ENCODE assay signal across 35 cellular contexts in genomic region chr21:44805859-44806258, GRCh38.
"Had no signal": no experiment of that assay in that cellular context is flagged by ENCODE, and none has a peak within 500 bp of the region (broad histone marks: within the 10 kb centered on the region; RNA-seq: fewer than 3 reads in every experiment).

No MANE protein-coding gene starts in this region.

- FAIRE-seq: astrocyte, bronchial epithelial cell had no signal

- H3K27ac ChIP-seq: brain microvascular endothelial cell, coronary artery, dorsolateral prefrontal cortex, epithelial cell of prostate, esophagus squamous epithelium, gastroesophageal sphincter, heart right ventricle, hepatocyte had no signal

- H3K27me3 ChIP-seq: brain microvascular endothelial cell, dorsolateral prefrontal cortex, esophagus squamous epithelium, gastroesophageal sphincter, heart right ventricle, hepatocyte had no signal

- DNase-seq: activated CD4-positive, alpha-beta memory T cell treated with anti-CD3 and anti-CD28 coated beads for 36 hours; activated CD4-positive, alpha-beta T cell treated with anti-CD3 and anti-CD28 coated beads for 36 hours; activated CD4-positive, alpha-beta T cell treated with anti-CD3 and anti-CD28 coated beads, Interleukin-2, amount 10 ng/mL, durations not matched to agents 24 days and 14 days; activated CD4-positive, CD25-positive, alpha-beta regulatory T cell; activated CD4-positive, CD25-positive, alpha-beta regulatory T cell treated with anti-CD3 and anti-CD28 coated beads, Interleukin-2, amount 50 U/mL, for 72 hours; activated CD8-positive, alpha-beta memory T cell treated with anti-CD3 and anti-CD28 coated beads, Interleukin-2, amount 10 ng/mL, durations not matched to agents 7 days and 5 days; activated CD8-positive, alpha-beta memory T cell treated with anti-CD3 and anti-CD28 coated beads, Interleukin-2, amount 50 U/mL, for 4 hours; activated CD8-positive, alpha-beta T cell treated with anti-CD3 and anti-CD28 coated beads, Interleukin-2, amount 10 ng/mL, durations not matched to agents 7 days and 5 days; activated effector memory CD4-positive, alpha-beta T cell treated with anti-CD3 and anti-CD28 coated beads, Interleukin-2, amount 50 U/mL, for 16 hours; activated naive CD4-positive, alpha-beta T cell treated with anti-CD3 and anti-CD28 coated beads for 36 hours; activated naive CD8-positive, alpha-beta T cell treated with anti-CD3 and anti-CD28 coated beads, Interleukin-2, amount 10 ng/mL, durations not matched to agents 7 days and 5 days; activated T-cell treated with anti-CD3 and anti-CD28 coated beads, Interleukin-2, amount 50 U/mL, for 1 hour; activated T-cell treated with anti-CD3 and anti-CD28 coated beads, Interleukin-2, amount 50 U/mL, for 48 hours; amniotic stem cell; anterior cingulate cortex; brain microvascular endothelial cell; dorsolateral prefrontal cortex; effector memory CD4-positive, alpha-beta T cell; endodermal cell; esophagus squamous epithelium; foreskin melanocyte; heart right ventricle; T1000 had no signal

- ATAC-seq: activated CD4-positive, alpha-beta T cell treated with anti-CD3 and anti-CD28 coated beads for 36 hours; activated CD8-positive, alpha-beta memory T cell treated with anti-CD3 and anti-CD28 coated beads, Interleukin-2, amount 10 ng/mL, durations not matched to agents 7 days and 5 days; activated CD8-positive, alpha-beta T cell treated with anti-CD3 and anti-CD28 coated beads, Interleukin-2, amount 10 ng/mL, durations not matched to agents 7 days and 5 days; gastroesophageal sphincter; heart right ventricle had no signal

- H3K9me3 Mint-ChIP-seq: activated CD4-positive, alpha-beta memory T cell treated with anti-CD3 and anti-CD28 coated beads for 36 hours; activated CD4-positive, alpha-beta T cell treated with anti-CD3 and anti-CD28 coated beads, Interleukin-2, amount 10 ng/mL, durations not matched to agents 24 days and 14 days; activated naive CD4-positive, alpha-beta T cell treated with anti-CD3 and anti-CD28 coated beads for 36 hours; activated naive CD4-positive, alpha-beta T cell treated with anti-CD3 and anti-CD28 coated beads, Interleukin-2, amount 50 U/mL, for 24 hours; activated naive CD8-positive, alpha-beta T cell treated with anti-CD3 and anti-CD28 coated beads, Interleukin-2, amount 10 ng/mL, durations not matched to agents 7 days and 5 days; activated T-helper 1 cell treated with anti-CD3 and anti-CD28 coated beads, Interleukin-12 subunit alpha, Interleukin-12 subunit beta, Interleukin-2, Interleukin-4 antibody, amounts not matched to agents 30 ng/mL and 10 ng/mL and 1 ng/mL, durations not matched to agents 14 hours and 24 hours and 36 hours; activated T-helper 2 cell treated with anti-CD3 and anti-CD28 coated beads, Interferon-gamma antibody, Interleukin-2, Interleukin-4, amounts not matched to agents 10 μg/mL and 5 μg/mL and 100 μg/mL, durations not matched to agents 14 hours and 24 hours and 36 hours; central memory CD8-positive, alpha-beta T cell; dendritic cell treated with granulocyte-macrophage colony-stimulating factor and Interleukin-4, amounts not matched to agents 40 ng/mL and 50 ng/mL, for 4 days; endodermal cell; T-helper 1 cell treated with Interleukin-12 subunit alpha and Interleukin-12 subunit beta and Interleukin-4 antibody, amounts not matched to agents 30 μg/mL and 1 μg/mL, for 36 hours had no signal

- H3K4me3 Mint-ChIP-seq: activated CD4-positive, alpha-beta memory T cell treated with anti-CD3 and anti-CD28 coated beads for 36 hours; activated CD4-positive, alpha-beta T cell treated with anti-CD3 and anti-CD28 coated beads for 36 hours; activated CD4-positive, alpha-beta T cell treated with anti-CD3 and anti-CD28 coated beads, Interleukin-2, amount 10 ng/mL, durations not matched to agents 24 days and 14 days; activated CD8-positive, alpha-beta memory T cell treated with anti-CD3 and anti-CD28 coated beads, Interleukin-2, amount 10 ng/mL, durations not matched to agents 7 days and 5 days; activated CD8-positive, alpha-beta T cell treated with anti-CD3 and anti-CD28 coated beads, Interleukin-2, amount 10 ng/mL, durations not matched to agents 7 days and 5 days; activated naive CD4-positive, alpha-beta T cell treated with anti-CD3 and anti-CD28 coated beads for 36 hours; activated naive CD4-positive, alpha-beta T cell treated with anti-CD3 and anti-CD28 coated beads, Interleukin-2, amount 50 U/mL, for 24 hours; activated naive CD8-positive, alpha-beta T cell treated with anti-CD3 and anti-CD28 coated beads, Interleukin-2, amount 10 ng/mL, durations not matched to agents 7 days and 5 days; activated T-helper 1 cell treated with anti-CD3 and anti-CD28 coated beads, Interleukin-12 subunit alpha, Interleukin-12 subunit beta, Interleukin-2, Interleukin-4 antibody, amounts not matched to agents 30 ng/mL and 10 ng/mL and 1 ng/mL, durations not matched to agents 14 hours and 24 hours and 36 hours; dendritic cell treated with granulocyte-macrophage colony-stimulating factor and Interleukin-4, amounts not matched to agents 40 ng/mL and 50 ng/mL, for 4 days; endodermal cell; T-helper 1 cell treated with Interleukin-12 subunit alpha and Interleukin-12 subunit beta and Interleukin-4 antibody, amounts not matched to agents 30 μg/mL and 1 μg/mL, for 36 hours had no signal

- H3K27me3 Mint-ChIP-seq: activated CD4-positive, alpha-beta memory T cell treated with anti-CD3 and anti-CD28 coated beads for 36 hours; activated CD4-positive, alpha-beta T cell treated with anti-CD3 and anti-CD28 coated beads for 36 hours; activated CD4-positive, alpha-beta T cell treated with anti-CD3 and anti-CD28 coated beads, Interleukin-2, amount 10 ng/mL, durations not matched to agents 24 days and 14 days; activated CD8-positive, alpha-beta memory T cell treated with anti-CD3 and anti-CD28 coated beads, Interleukin-2, amount 10 ng/mL, durations not matched to agents 7 days and 5 days; activated naive CD4-positive, alpha-beta T cell treated with anti-CD3 and anti-CD28 coated beads, Interleukin-2, amount 50 U/mL, for 24 hours; activated naive CD8-positive, alpha-beta T cell treated with anti-CD3 and anti-CD28 coated beads, Interleukin-2, amount 10 ng/mL, durations not matched to agents 7 days and 5 days; central memory CD8-positive, alpha-beta T cell; dendritic cell treated with granulocyte-macrophage colony-stimulating factor and Interleukin-4, amounts not matched to agents 40 ng/mL and 50 ng/mL, for 4 days had no signal

- H3K27ac Mint-ChIP-seq: activated CD4-positive, alpha-beta memory T cell treated with anti-CD3 and anti-CD28 coated beads for 36 hours; activated CD4-positive, alpha-beta T cell treated with anti-CD3 and anti-CD28 coated beads for 36 hours; activated CD4-positive, alpha-beta T cell treated with anti-CD3 and anti-CD28 coated beads, Interleukin-2, amount 10 ng/mL, durations not matched to agents 24 days and 14 days; activated CD8-positive, alpha-beta memory T cell treated with anti-CD3 and anti-CD28 coated beads, Interleukin-2, amount 10 ng/mL, durations not matched to agents 7 days and 5 days; activated CD8-positive, alpha-beta T cell treated with anti-CD3 and anti-CD28 coated beads, Interleukin-2, amount 10 ng/mL, durations not matched to agents 7 days and 5 days; activated naive CD4-positive, alpha-beta T cell treated with anti-CD3 and anti-CD28 coated beads for 36 hours; activated naive CD4-positive, alpha-beta T cell treated with anti-CD3 and anti-CD28 coated beads, Interleukin-2, amount 50 U/mL, for 24 hours; activated naive CD8-positive, alpha-beta T cell treated with anti-CD3 and anti-CD28 coated beads, Interleukin-2, amount 10 ng/mL, durations not matched to agents 7 days and 5 days; activated T-helper 1 cell treated with anti-CD3 and anti-CD28 coated beads, Interleukin-12 subunit alpha, Interleukin-12 subunit beta, Interleukin-2, Interleukin-4 antibody, amounts not matched to agents 30 ng/mL and 10 ng/mL and 1 ng/mL, durations not matched to agents 14 hours and 24 hours and 36 hours; activated T-helper 2 cell treated with anti-CD3 and anti-CD28 coated beads, Interferon-gamma antibody, Interleukin-2, Interleukin-4, amounts not matched to agents 10 μg/mL and 5 μg/mL and 100 μg/mL, durations not matched to agents 14 hours and 24 hours and 36 hours; dendritic cell treated with granulocyte-macrophage colony-stimulating factor and Interleukin-4, amounts not matched to agents 40 ng/mL and 50 ng/mL, for 4 days; endodermal cell; T-helper 1 cell treated with Interleukin-12 subunit alpha and Interleukin-12 subunit beta and Interleukin-4 antibody, amounts not matched to agents 30 μg/mL and 1 μg/mL, for 36 hours had no signal

- H3K4me2 ChIP-seq: hepatocyte had no signal

- H3K4me3 ChIP-seq: coronary artery, dorsolateral prefrontal cortex, esophagus squamous epithelium, gastroesophageal sphincter, heart right ventricle, hepatocyte had no signal

- H3K9me3 ChIP-seq: esophagus squamous epithelium, gastroesophageal sphincter, heart right ventricle had no signal

- H2AFZ ChIP-seq: hepatocyte had no signal
